Comparison of ENCODE assay signal across 9 cellular contexts in genomic region chr6:44057931-44058616, GRCh38.
DNase-seq lines count a peak whose midpoint lies in the region; ATAC-seq, FAIRE-seq and TF ChIP-seq lines count a peak whose summit lies in the region.
"Had no signal": no experiment of that assay in that cellular context is flagged by ENCODE, and none has a peak within 500 bp of the region (broad histone marks: within the 10 kb centered on the region; RNA-seq: fewer than 3 reads in every experiment).

No MANE protein-coding gene starts in this region.

- H3K9me3 ChIP-seq in ascending aorta (no peaks in the 10 kb centered on the region), gastroesophageal sphincter (no peaks in the 10 kb centered on the region)

- no peak for TF ChIP-seq POLR2A in gastroesophageal sphincter (IDR thresholded peaks at IDR 0.05)

- no peak for FAIRE-seq in D721Med (lab: Jason Lieb, UNC)

- 60 to 70% methylated on average over 9 of the region's 10 CpGs for WGBS in gastroesophageal sphincter (ENCODE audit: low coverage in 1 of 2), 2 donors

- H3K27ac ChIP-seq in ascending aorta (peak overlapping the region; percentile 86 to 91), gastroesophageal sphincter (peak overlapping the region in 3 of 4 donors; percentile 77 to 84 (median 78)), skin epidermis (peak overlapping the region in 11 of 21 experiments; percentile 37 to 79 (median 66))

- H3K4me1 ChIP-seq in ascending aorta (peaks cover 29 to 41% of the 10 kb centered on the region in 2 donors), gastroesophageal sphincter (peaks cover 0 to 61% (median 28%) of the 10 kb centered on the region in 3 donors)

- TF ChIP-seq CTCF in ascending aorta (IDR thresholded peaks at IDR 0.05) (no peak), gastroesophageal sphincter (IDR thresholded peaks at IDR 0.05) (no peak), D721Med (IDR thresholded peaks at IDR 0.05; ENCODE audit: insufficient read depth, missing control alignments) (no peak)

- no peaks in the 10 kb centered on the region for H3K36me3 ChIP-seq in ascending aorta
- H3K36me3 ChIP-seq in gastroesophageal sphincter: no peaks in the 10 kb centered on the region

- ATAC-seq in GM21619 (IDR thresholded peaks at IDR 0.05; ENCODE audit: unreplicated experiment) (peak; percentile 3), gastroesophageal sphincter (no peak), HG03025 (IDR thresholded peaks at IDR 0.05; ENCODE audit: low FRiP score, unreplicated experiment) (no peak), GM21576 (IDR thresholded peaks at IDR 0.05; ENCODE audit: unreplicated experiment) (no peak)

- H3K27me3 ChIP-seq in ascending aorta: no peaks in the 10 kb centered on the region
- no peaks in the 10 kb centered on the region for H3K27me3 ChIP-seq in gastroesophageal sphincter

- TF ChIP-seq EP300 in gastroesophageal sphincter (IDR thresholded peaks at IDR 0.05): no peak

- DNase-seq in ascending aorta (ENCODE audit: low spot score in 2 of 2): no peak
- DNase-seq in D721Med (ENCODE audit: insufficient read length, low spot score): no peak
- no peak for DNase-seq in activated CD4-positive, alpha-beta T cell treated with anti-CD3 and anti-CD28 coated beads, Interleukin-2, amount 50 U/mL, for 4 hours
- DNase-seq: NCI-H1092 treated with DMSO at 0.1 percent for 48 hours had no signal

- intact Hi-C loops in ascending aorta (cut with DNase I): loop anchor here (1.0 to 5.0 kb wide), 4 partner anchors 15 to 429 kb away; partner anchors contain the start of genes GTPBP2 and VEGFA

- H3K4me3 ChIP-seq in ascending aorta (no peak overlapping the region), gastroesophageal sphincter (no peak overlapping the region), skin epidermis (no peak overlapping the region)
